Comparison of ENCODE assay signal across 8 cellular contexts in genomic region chr18:57585421-57585820, GRCh38. TPM values are rescaled to one million over a fixed set of nuclear protein-coding genes. Genes with fewer than 3 reads are reported as not detected.
DNase-seq lines count a peak whose midpoint lies in the region; ATAC-seq, FAIRE-seq and TF ChIP-seq lines count a peak whose summit lies in the region.

No MANE protein-coding gene starts in this region.

- H3K36me3 ChIP-seq in kidney (ENCODE audit: control insufficient read depth in 1 of 2, insufficient read depth in 2 of 2, low read length in 2 of 2) (no peaks in the 10 kb centered on the region), suprapubic skin (no peaks in the 10 kb centered on the region)

- FAIRE-seq in kidney (lab: Jason Lieb, UNC) = no peak

- peak overlapping the region; percentile 46 for H3K27ac Mint-ChIP-seq in activated naive CD8-positive, alpha-beta T cell

- H3K27me3 Mint-ChIP-seq in activated T-cell treated with anti-CD3 and anti-CD28 coated beads, Interleukin-2, amount 50 U/mL, for 4 hours (ENCODE audit: low read depth) = no peaks in the 10 kb centered on the region
- no peaks in the 10 kb centered on the region for H3K27me3 Mint-ChIP-seq in activated naive CD8-positive, alpha-beta T cell

- H3K27ac ChIP-seq in kidney (ENCODE audit: low read depth in 2 of 2, low read length in 2 of 2) = peak overlapping the region; percentile 75 to 84
- no peak overlapping the region for H3K27ac ChIP-seq in suprapubic skin

- no peak for TF ChIP-seq POLR2A in suprapubic skin (IDR thresholded peaks at IDR 0.05)

- H3K9ac ChIP-seq in kidney (ENCODE audit: low read length in 2 of 2) = peak overlapping the region; percentile 19 to 91

- no peaks in the 10 kb centered on the region for H3K9me3 Mint-ChIP-seq in activated T-cell treated with anti-CD3 and anti-CD28 coated beads, Interleukin-2, amount 50 U/mL, for 4 hours
- H3K9me3 Mint-ChIP-seq in activated naive CD8-positive, alpha-beta T cell (ENCODE audit: low read depth) = no peaks in the 10 kb centered on the region

- WGBS in suprapubic skin = 60% methylated on average over 9 of the region's 9 CpGs

- H3K4me3 Mint-ChIP-seq in activated T-cell treated with anti-CD3 and anti-CD28 coated beads, Interleukin-2, amount 50 U/mL, for 4 hours = peak overlapping the region; percentile 85
- H3K4me3 Mint-ChIP-seq in activated naive CD8-positive, alpha-beta T cell = peak overlapping the region; percentile 92

- H3K36me3 Mint-ChIP-seq in activated T-cell treated with anti-CD3 and anti-CD28 coated beads, Interleukin-2, amount 50 U/mL, for 4 hours (ENCODE audit: insufficient read depth) = peaks cover 5% of the 10 kb centered on the region
- peaks cover 12% of the 10 kb centered on the region for H3K36me3 Mint-ChIP-seq in activated naive CD8-positive, alpha-beta T cell

- H3K4me1 Mint-ChIP-seq in activated T-cell treated with anti-CD3 and anti-CD28 coated beads, Interleukin-2, amount 50 U/mL, for 4 hours (ENCODE audit: low read depth) = peaks cover 32% of the 10 kb centered on the region
- peaks cover 39% of the 10 kb centered on the region for H3K4me1 Mint-ChIP-seq in activated naive CD8-positive, alpha-beta T cell (ENCODE audit: low read depth)

- no peak for TF ChIP-seq EP300 in suprapubic skin (IDR thresholded peaks at IDR 0.05)

- peaks cover 8 to 16% of the 10 kb centered on the region in 2 donors for H3K4me1 ChIP-seq in kidney (ENCODE audit: control insufficient read depth in 1 of 2, insufficient read depth in 1 of 2, low read depth in 1 of 2, low read length in 2 of 2)
- H3K4me1 ChIP-seq in suprapubic skin = peaks cover 14% of the 10 kb centered on the region

- no peak for ATAC-seq in activated T-cell treated with anti-CD3 and anti-CD28 coated beads, Interleukin-2, amount 50 U/mL, for 4 hours
- ATAC-seq in HG02885 (IDR thresholded peaks at IDR 0.05; ENCODE audit: poor library complexity, unreplicated experiment) = no peak

- peak overlapping the region; percentile 83 to 91 for H3K4me3 ChIP-seq in kidney (ENCODE audit: low read length in 2 of 2)
- H3K4me3 ChIP-seq in suprapubic skin = peak overlapping the region; percentile 75

- TF ChIP-seq CTCF in kidney (IDR thresholded peaks at IDR 0.05; ENCODE audit: borderline replicate concordance, extremely low read depth, insufficient read depth) (no peak), suprapubic skin (IDR thresholded peaks at IDR 0.05) (no peak)

- H3K9me3 ChIP-seq in kidney (ENCODE audit: control insufficient read depth in 1 of 2, low read length in 2 of 2) (no peaks in the 10 kb centered on the region), suprapubic skin (no peaks in the 10 kb centered on the region)

- H3K27me3 ChIP-seq in suprapubic skin = no peaks in the 10 kb centered on the region

- intact Hi-C loops in kidney (cut with DNase I) = no loop called here

- no peak for DNase-seq in activated T-cell treated with anti-CD3 and anti-CD28 coated beads, Interleukin-2, amount 50 U/mL, for 4 hours
- no peak for DNase-seq in activated T-cell treated with anti-CD3 and anti-CD28 coated beads, Interleukin-2, amount 50 U/mL, for 1 hour
- DNase-seq in kidney (no peak), suprapubic skin (ENCODE audit: low spot score in 2 of 2) (no peak), NCI-H128 (lab: John Stamatoyannopoulos, UW; ENCODE audit: unreplicated experiment) (no peak), NCI-H187 treated with DMSO at 0.1 percent for 48 hours (lab: John Stamatoyannopoulos, UW) (no peak)

RNA-seq across cellular contexts. Expression of gene FECH, which starts 1.1 kb away (rescaled TPM):
- total RNA-seq in activated T-cell treated with anti-CD3 and anti-CD28 coated beads, Interleukin-2, amount 50 U/mL, for 4 hours = 10 to 100 TPM; 14.7 to 18.7 (median 17.8) TPM
- total RNA-seq in kidney (32.5 TPM), suprapubic skin (10 to 100 TPM; 22.8 to 40.8 (median 29.2) TPM)
- 36.9 TPM for polyA plus RNA-seq in kidney (ENCODE audit: insufficient read depth, low read depth, low replicate concordance)

RNA-seq across cellular contexts. Expression of gene NARS1, which starts 36.2 kb away (rescaled TPM):
- total RNA-seq in activated T-cell treated with anti-CD3 and anti-CD28 coated beads, Interleukin-2, amount 50 U/mL, for 4 hours = 100 to 1,000 TPM; 142 to 152 (median 151) TPM
- total RNA-seq in kidney (135 TPM), suprapubic skin (100 to 1,000 TPM in 1 of 4 donors, 10 to 100 TPM in 3; 78.7 to 124 (median 84.2) TPM)
- 109 TPM for polyA plus RNA-seq in kidney (ENCODE audit: insufficient read depth, low read depth, low replicate concordance)
